In genomic region chr2:113823729-113824595, GRCh38 we compare ENCODE assay signal across 23 cellular contexts.
DNase-seq lines count a peak whose midpoint lies in the region; ATAC-seq, FAIRE-seq and TF ChIP-seq lines count a peak whose summit lies in the region.
"Had no signal": no experiment of that assay in that cellular context is flagged by ENCODE, and none has a peak within 500 bp of the region (broad histone marks: within the 10 kb centered on the region; RNA-seq: fewer than 3 reads in every experiment).

No MANE protein-coding gene starts in this region.

- H3K27me3 Mint-ChIP-seq in Caco-2 (ENCODE audit: insufficient read depth, unreplicated experiment) = no peaks in the 10 kb centered on the region
- H3K27me3 Mint-ChIP-seq: CD4-positive, alpha-beta memory T cell; IgD-negative memory B cell had no signal

- POLR2A ChIA-PET in Caco-2 (lab: Charles Lee) = no interaction called here
- POLR2A ChIA-PET in H1 (lab: Charles Lee; ENCODE audit: partially characterized antibody) = interaction anchor here (0.9 kb wide), 1 partner anchor 68 kb away, joined by 3 read pairs; the partner anchor contains the start of gene SLC35F5
- POLR2A ChIA-PET in PC-9 (lab: Charles Lee; ENCODE audit: unreplicated experiment) = no interaction called here

- H2BK5ac ChIP-seq in H1 (ENCODE audit: low read depth, low read length) (no peak overlapping the region), mesendoderm (ENCODE audit: low read length) (no peak overlapping the region)

- CTCF ChIA-PET in Caco-2 (lab: Charles Lee) (no interaction called here), H1 (lab: Charles Lee; ENCODE audit: partially characterized antibody) (interaction anchor here (0.6 kb wide), 1 partner anchor 68 kb away, joined by 3 read pairs; no protein-coding TSS in a partner anchor), PC-9 (lab: Charles Lee) (no interaction called here)

- no peak overlapping the region for H3K27ac ChIP-seq in H1 (ENCODE audit: low read depth, low read length)
- no peak overlapping the region for H3K27ac ChIP-seq in mesendoderm (ENCODE audit: low read depth, low read length)
- peak overlapping the region; percentile 81 for H3K27ac ChIP-seq in vagina
- no peak overlapping the region for H3K27ac ChIP-seq in PC-9
- H3K27ac ChIP-seq: BLaER1 had no signal

- H3K4ac ChIP-seq in H1 (replicated peaks; ENCODE audit: insufficient read length, low read depth, low read length) = no peak overlapping the region
- H3K4ac ChIP-seq in mesendoderm (ENCODE audit: low read depth, low read length) = no peak overlapping the region

- no peak for TF ChIP-seq EP300 in H1 (IDR thresholded peaks at IDR 0.05; ENCODE audit: borderline replicate concordance in 1 of 2, low read depth in 2 of 2, low read length in 2 of 2)

- H3K9me3 ChIP-seq in Caco-2 (peaks cover 5% of the 10 kb centered on the region; the same call in 1 of the 2 replicates), H1 (ENCODE audit: insufficient read depth in 2 of 2, low read depth in 1 of 2, low read length in 1 of 2) (no peaks in the 10 kb centered on the region), vagina (no peaks in the 10 kb centered on the region), PC-9 (ENCODE audit: insufficient read depth, low read depth) (no peaks in the 10 kb centered on the region)
- H3K9me3 ChIP-seq: BLaER1 had no signal

- H3K4me3 Mint-ChIP-seq in Caco-2 (ENCODE audit: unreplicated experiment) = no peak overlapping the region
- H3K4me3 Mint-ChIP-seq: CD14-positive monocyte; CD4-positive, alpha-beta memory T cell; GM23338; IgD-negative memory B cell had no signal

- no peak for FAIRE-seq in H1 (lab: Jason Lieb, UNC)
- FAIRE-seq: GM12878, GM19239, HepG2 had no signal

- DNase-seq in Caco-2 (no peak), H1 (ENCODE audit: low read depth in 1 of 2, low spot score in 2 of 2) (no peak), mesendoderm (no peak), vagina (ENCODE audit: extremely low spot score in 2 of 2) (no peak), left colon (no peak), PC-9 (no peak)
- DNase-seq: AML-193; Calu3; CD4-positive, alpha-beta memory T cell; DMS 273 treated with DMSO at 0.1 percent for 48 hours; DMS53; DND-41; EL; H7; KG1 had no signal

- H3K23ac ChIP-seq in H1 (ENCODE audit: insufficient read length) (no peak overlapping the region), mesendoderm (ENCODE audit: low read length) (no peak overlapping the region)

- H3K4me2 ChIP-seq in H1 (ENCODE audit: insufficient read depth in 1 of 2, low read depth in 2 of 2, low read length in 2 of 2) (no peak overlapping the region), mesendoderm (ENCODE audit: low read length) (no peak overlapping the region), PC-9 (no peak overlapping the region)
- H3K4me2 ChIP-seq: BLaER1, GM23338 had no signal

- H3K36me3 ChIP-seq in Caco-2 (ENCODE audit: control insufficient read depth, insufficient read depth, low read length) = no peaks in the 10 kb centered on the region
- H3K36me3 ChIP-seq in H1 (ENCODE audit: control insufficient read depth in 2 of 4, insufficient read depth in 4 of 4, low read length in 3 of 4) = no peaks in the 10 kb centered on the region
- H3K36me3 ChIP-seq in mesendoderm (ENCODE audit: control insufficient read depth, insufficient read depth, low read length) = no peaks in the 10 kb centered on the region
- no peaks in the 10 kb centered on the region for H3K36me3 ChIP-seq in vagina
- H3K36me3 ChIP-seq in PC-9 (ENCODE audit: low read depth) = no peaks in the 10 kb centered on the region
- H3K36me3 ChIP-seq: BLaER1 had no signal

- H2BK20ac ChIP-seq in H1 (ENCODE audit: low read length) = 0 out of 2 replicates have a peak overlapping the region, but pooled peaks have one; percentile 72

- no peak overlapping the region for H2BK15ac ChIP-seq in H1 (ENCODE audit: low read length)
- no peak overlapping the region for H2BK15ac ChIP-seq in mesendoderm (replicated peaks; ENCODE audit: low read depth)

- no peak overlapping the region for H4K91ac ChIP-seq in H1 (replicated peaks; ENCODE audit: insufficient read length, low read length)

- H3K56ac ChIP-seq in H1 (replicated peaks; ENCODE audit: insufficient read length, low read depth, low read length) = no peak overlapping the region
- no peak overlapping the region for H3K56ac ChIP-seq in mesendoderm (ENCODE audit: low read length)

- ATAC-seq in left colon (no peak), GM19467 (IDR thresholded peaks at IDR 0.05; ENCODE audit: unreplicated experiment) (no peak)
- ATAC-seq: GM12878, GM23338, HepG2 had no signal

- H3K27me3 ChIP-seq in Caco-2 (replicated peaks; ENCODE audit: control insufficient read depth, insufficient read depth, low read length) = no peaks in the 10 kb centered on the region
- H3K27me3 ChIP-seq in H1 (replicated peaks in 1 of 4; ENCODE audit: control insufficient read depth in 3 of 4, extremely low read depth in 1 of 4, insufficient read depth in 3 of 4, low read length in 3 of 4) = no peaks in the 10 kb centered on the region
- no peaks in the 10 kb centered on the region for H3K27me3 ChIP-seq in mesendoderm (ENCODE audit: insufficient read depth, low read length, poor library complexity)
- H3K27me3 ChIP-seq in vagina = no peaks in the 10 kb centered on the region
- H3K27me3 ChIP-seq in PC-9 (ENCODE audit: insufficient read depth, low read depth) = no peaks in the 10 kb centered on the region
- H3K27me3 ChIP-seq: BLaER1 had no signal

- H3K9me2 ChIP-seq in PC-9 (ENCODE audit: insufficient read depth) = no peaks in the 10 kb centered on the region

- H3K4me1 ChIP-seq in Caco-2 (peaks cover 59% of the 10 kb centered on the region), H1 (replicated peaks in 1 of 4; ENCODE audit: control insufficient read depth in 3 of 4, insufficient read depth in 4 of 4, low read length in 3 of 4) (peaks cover 0 to 9% (median 2%) of the 10 kb centered on the region in 4 experiments; a peak in 4 of 7 replicates), mesendoderm (ENCODE audit: control insufficient read depth, low read depth, low read length) (peaks cover 11% of the 10 kb centered on the region), vagina (no peaks in the 10 kb centered on the region), PC-9 (replicated peaks; ENCODE audit: insufficient read depth) (peaks cover 5% of the 10 kb centered on the region)
- H3K4me1 ChIP-seq: BLaER1 had no signal

- H3K79me2 ChIP-seq in H1 (ENCODE audit: control insufficient read depth in 1 of 2, insufficient read depth in 2 of 2, low read length in 2 of 2) (no peaks in the 10 kb centered on the region), mesendoderm (ENCODE audit: control insufficient read depth, insufficient read depth, low read length) (no peaks in the 10 kb centered on the region), PC-9 (ENCODE audit: low read depth) (no peaks in the 10 kb centered on the region)

- H2BK12ac ChIP-seq in H1 (ENCODE audit: low read depth, low read length) = no peak overlapping the region

- H2AFZ ChIP-seq in H1 (ENCODE audit: low read length) = no peak overlapping the region
- H2AFZ ChIP-seq in PC-9 = no peak overlapping the region
- H2AFZ ChIP-seq: GM23338 had no signal

- no peak overlapping the region for H2AK5ac ChIP-seq in H1 (ENCODE audit: low read depth, low read length)
- no peak overlapping the region for H2AK5ac ChIP-seq in mesendoderm (ENCODE audit: low read length)

- H4K5ac ChIP-seq in H1 (ENCODE audit: insufficient read length, low read depth, low read length) (no peak overlapping the region), mesendoderm (ENCODE audit: low read length) (no peak overlapping the region)

- H4K20me1 ChIP-seq in H1 (replicated peaks in 1 of 2; ENCODE audit: control insufficient read depth in 1 of 2, insufficient read depth in 2 of 2, low read length in 2 of 2) (no peaks in the 10 kb centered on the region), PC-9 (ENCODE audit: insufficient read depth) (no peaks in the 10 kb centered on the region)
- H4K20me1 ChIP-seq: BLaER1 had no signal

- H3K9ac ChIP-seq in H1 (replicated peaks in 1 of 4; ENCODE audit: extremely low read depth in 1 of 4, low read depth in 3 of 4, low read length in 3 of 4) (no peak overlapping the region), mesendoderm (ENCODE audit: low read length) (no peak overlapping the region)
- H3K9ac ChIP-seq: BLaER1 had no signal

- H3K14ac ChIP-seq in H1 (ENCODE audit: insufficient read length) = no peak overlapping the region

- peak overlapping the region; percentile 27 for H3K27ac Mint-ChIP-seq in Caco-2 (ENCODE audit: unreplicated experiment)
- H3K27ac Mint-ChIP-seq: CD14-positive monocyte; CD4-positive, alpha-beta memory T cell; GM23338; IgD-negative memory B cell had no signal

- peaks cover 56% of the 10 kb centered on the region for H3K4me1 Mint-ChIP-seq in Caco-2 (ENCODE audit: low read depth, unreplicated experiment)
- H3K4me1 Mint-ChIP-seq: CD4-positive, alpha-beta memory T cell had no signal

- TF ChIP-seq POLR2A in H1 (IDR thresholded peaks at IDR 0.05; ENCODE audit: control extremely low read depth in 1 of 2, low read depth in 2 of 2, low read length in 2 of 2) (no peak), vagina (IDR thresholded peaks at IDR 0.05) (no peak)

- TF ChIP-seq CTCF in Caco-2 (IDR thresholded peaks at IDR 0.05; ENCODE audit: insufficient read depth in 1 of 2, low read depth in 1 of 2, low read length in 1 of 2, severe bottlenecking in 1 of 2, unreplicated experiment in 1 of 2) = no peak
- TF ChIP-seq CTCF in H1 (IDR thresholded peaks at IDR 0.05; ENCODE audit: control extremely low read depth in 1 of 3, insufficient read depth in 1 of 3, low read depth in 1 of 3, low read length in 3 of 3) = no peak
- TF ChIP-seq CTCF in vagina (IDR thresholded peaks at IDR 0.05) = no peak
- no peak for TF ChIP-seq CTCF in PC-9 (conservative IDR thresholded peaks at IDR 0.05)

- BruUV-seq in Caco-2 (replicated peaks; lab: Mats Ljungman, UMichigan) = no TSS peak
- BruUV-seq in PC-9 (replicated peaks; lab: Mats Ljungman, UMichigan) = no TSS peak

- H2BK120ac ChIP-seq in H1 (replicated peaks; ENCODE audit: low read depth, low read length) = no peak overlapping the region
- H2BK120ac ChIP-seq in mesendoderm (ENCODE audit: low read depth, low read length) = peak overlapping the region; percentile 88

- TF ChIP-seq RAD21 in H1 (IDR thresholded peaks at IDR 0.05 in 1 of 2, conservative IDR thresholded peaks at IDR 0.05 in 1 of 2; ENCODE audit: low read depth in 2 of 2, low read length in 2 of 2) = no peak

- no peaks in the 10 kb centered on the region for H3K79me1 ChIP-seq in H1 (ENCODE audit: low read depth, low read length)
- H3K79me1 ChIP-seq in mesendoderm (ENCODE audit: low read length) = no peaks in the 10 kb centered on the region

- H3K9me3 Mint-ChIP-seq in Caco-2 (ENCODE audit: unreplicated experiment) = peaks cover 13% of the 10 kb centered on the region
- H3K9me3 Mint-ChIP-seq: CD4-positive, alpha-beta memory T cell; GM23338 had no signal

- H3K18ac ChIP-seq in H1 (ENCODE audit: extremely low read depth, low read length) = no peak overlapping the region
- no peak overlapping the region for H3K18ac ChIP-seq in mesendoderm (ENCODE audit: low read length)

- peaks cover 23% of the 10 kb centered on the region for H3K36me3 Mint-ChIP-seq in Caco-2 (ENCODE audit: insufficient read depth, unreplicated experiment)
- H3K36me3 Mint-ChIP-seq: CD14-positive monocyte had no signal

- intact Hi-C loops in Caco-2 (cut with micrococcal nuclease; ENCODE audit: unreplicated experiment) = no loop called here
- intact Hi-C loops in vagina (cut with DNase I) = no loop called here
- intact Hi-C loops in left colon (cut with DNase I, micrococcal nuclease) = no loop called here
- intact Hi-C loops in PC-9 (cut with micrococcal nuclease; ENCODE audit: unreplicated experiment) = no loop called here

- 0 out of 2 replicates have a peak, but pooled peaks cover under 1% of the 10 kb centered on the region for H3F3A ChIP-seq in PC-9 (ENCODE audit: insufficient read depth, low read depth)

- no peaks in the 10 kb centered on the region for H3K23me2 ChIP-seq in H1 (ENCODE audit: low read depth, low read length)

- no peak overlapping the region for H4K8ac ChIP-seq in H1 (ENCODE audit: extremely low read depth, insufficient read depth, low read length)
- no peak overlapping the region for H4K8ac ChIP-seq in mesendoderm (ENCODE audit: low read depth, low read length)

- WGBS in H1 (ENCODE audit: extremely low coverage in 1 of 2, insufficient coverage in 1 of 2, insufficient read length in 1 of 2, insufficient replicate concordance in 2 of 2, low coverage in 1 of 2, low lambda C conversion rate in 2 of 2, missing lambda C conversion rate in 1 of 2), 2 experiments = 89% methylated on average over 4 of the region's 4 CpGs; no CpG with 5 or more reads in 1 of the 2 experiments
- WGBS in mesendoderm (ENCODE audit: extremely low coverage, insufficient coverage, low lambda C conversion rate) = no CpG with 5 or more reads among the region's 4 CpGs

- no peak overlapping the region for H3K4me3 ChIP-seq in Caco-2 (ENCODE audit: low read depth, low read length)
- no peak overlapping the region for H3K4me3 ChIP-seq in H1 (ENCODE audit: extremely low read depth in 1 of 4, insufficient read depth in 2 of 4, low read depth in 3 of 4, low read length in 4 of 4)
- no peak overlapping the region for H3K4me3 ChIP-seq in mesendoderm (ENCODE audit: low read length)
- H3K4me3 ChIP-seq in vagina = no peak overlapping the region
- no peak overlapping the region for H3K4me3 ChIP-seq in PC-9
- H3K4me3 ChIP-seq: BLaER1, GM12878, GM23338 had no signal
